Comparison of ENCODE assay signal across 1 cellular context in the genomic region with DNA sequence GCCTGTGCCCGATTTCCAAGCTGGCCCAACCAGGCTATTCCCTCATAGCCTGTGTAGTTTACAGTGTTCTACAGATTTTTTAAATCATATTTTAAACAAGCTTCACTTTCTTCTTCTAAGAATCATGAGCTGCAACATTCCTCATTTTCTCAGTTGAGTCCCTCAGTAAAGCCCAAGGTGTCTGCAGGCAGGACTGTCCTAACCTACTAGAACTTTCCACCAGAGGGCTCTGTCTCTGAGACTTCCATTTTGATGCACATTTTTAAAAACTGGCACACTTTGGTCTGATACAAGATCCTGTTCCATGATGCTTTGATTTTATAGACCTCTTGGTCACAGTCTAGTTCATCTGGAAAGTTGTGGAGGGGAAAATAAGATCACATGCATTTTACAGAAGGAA.
TF ChIP-seq lines count a peak whose summit lies in the region.

No MANE protein-coding gene starts in this region.

TF ChIP-seq in GM23338, 12 proteins besides CTCF, POLR2A, EP300 and RAD21 (continued from another document):
- TF ChIP-seq, protein P1, sequence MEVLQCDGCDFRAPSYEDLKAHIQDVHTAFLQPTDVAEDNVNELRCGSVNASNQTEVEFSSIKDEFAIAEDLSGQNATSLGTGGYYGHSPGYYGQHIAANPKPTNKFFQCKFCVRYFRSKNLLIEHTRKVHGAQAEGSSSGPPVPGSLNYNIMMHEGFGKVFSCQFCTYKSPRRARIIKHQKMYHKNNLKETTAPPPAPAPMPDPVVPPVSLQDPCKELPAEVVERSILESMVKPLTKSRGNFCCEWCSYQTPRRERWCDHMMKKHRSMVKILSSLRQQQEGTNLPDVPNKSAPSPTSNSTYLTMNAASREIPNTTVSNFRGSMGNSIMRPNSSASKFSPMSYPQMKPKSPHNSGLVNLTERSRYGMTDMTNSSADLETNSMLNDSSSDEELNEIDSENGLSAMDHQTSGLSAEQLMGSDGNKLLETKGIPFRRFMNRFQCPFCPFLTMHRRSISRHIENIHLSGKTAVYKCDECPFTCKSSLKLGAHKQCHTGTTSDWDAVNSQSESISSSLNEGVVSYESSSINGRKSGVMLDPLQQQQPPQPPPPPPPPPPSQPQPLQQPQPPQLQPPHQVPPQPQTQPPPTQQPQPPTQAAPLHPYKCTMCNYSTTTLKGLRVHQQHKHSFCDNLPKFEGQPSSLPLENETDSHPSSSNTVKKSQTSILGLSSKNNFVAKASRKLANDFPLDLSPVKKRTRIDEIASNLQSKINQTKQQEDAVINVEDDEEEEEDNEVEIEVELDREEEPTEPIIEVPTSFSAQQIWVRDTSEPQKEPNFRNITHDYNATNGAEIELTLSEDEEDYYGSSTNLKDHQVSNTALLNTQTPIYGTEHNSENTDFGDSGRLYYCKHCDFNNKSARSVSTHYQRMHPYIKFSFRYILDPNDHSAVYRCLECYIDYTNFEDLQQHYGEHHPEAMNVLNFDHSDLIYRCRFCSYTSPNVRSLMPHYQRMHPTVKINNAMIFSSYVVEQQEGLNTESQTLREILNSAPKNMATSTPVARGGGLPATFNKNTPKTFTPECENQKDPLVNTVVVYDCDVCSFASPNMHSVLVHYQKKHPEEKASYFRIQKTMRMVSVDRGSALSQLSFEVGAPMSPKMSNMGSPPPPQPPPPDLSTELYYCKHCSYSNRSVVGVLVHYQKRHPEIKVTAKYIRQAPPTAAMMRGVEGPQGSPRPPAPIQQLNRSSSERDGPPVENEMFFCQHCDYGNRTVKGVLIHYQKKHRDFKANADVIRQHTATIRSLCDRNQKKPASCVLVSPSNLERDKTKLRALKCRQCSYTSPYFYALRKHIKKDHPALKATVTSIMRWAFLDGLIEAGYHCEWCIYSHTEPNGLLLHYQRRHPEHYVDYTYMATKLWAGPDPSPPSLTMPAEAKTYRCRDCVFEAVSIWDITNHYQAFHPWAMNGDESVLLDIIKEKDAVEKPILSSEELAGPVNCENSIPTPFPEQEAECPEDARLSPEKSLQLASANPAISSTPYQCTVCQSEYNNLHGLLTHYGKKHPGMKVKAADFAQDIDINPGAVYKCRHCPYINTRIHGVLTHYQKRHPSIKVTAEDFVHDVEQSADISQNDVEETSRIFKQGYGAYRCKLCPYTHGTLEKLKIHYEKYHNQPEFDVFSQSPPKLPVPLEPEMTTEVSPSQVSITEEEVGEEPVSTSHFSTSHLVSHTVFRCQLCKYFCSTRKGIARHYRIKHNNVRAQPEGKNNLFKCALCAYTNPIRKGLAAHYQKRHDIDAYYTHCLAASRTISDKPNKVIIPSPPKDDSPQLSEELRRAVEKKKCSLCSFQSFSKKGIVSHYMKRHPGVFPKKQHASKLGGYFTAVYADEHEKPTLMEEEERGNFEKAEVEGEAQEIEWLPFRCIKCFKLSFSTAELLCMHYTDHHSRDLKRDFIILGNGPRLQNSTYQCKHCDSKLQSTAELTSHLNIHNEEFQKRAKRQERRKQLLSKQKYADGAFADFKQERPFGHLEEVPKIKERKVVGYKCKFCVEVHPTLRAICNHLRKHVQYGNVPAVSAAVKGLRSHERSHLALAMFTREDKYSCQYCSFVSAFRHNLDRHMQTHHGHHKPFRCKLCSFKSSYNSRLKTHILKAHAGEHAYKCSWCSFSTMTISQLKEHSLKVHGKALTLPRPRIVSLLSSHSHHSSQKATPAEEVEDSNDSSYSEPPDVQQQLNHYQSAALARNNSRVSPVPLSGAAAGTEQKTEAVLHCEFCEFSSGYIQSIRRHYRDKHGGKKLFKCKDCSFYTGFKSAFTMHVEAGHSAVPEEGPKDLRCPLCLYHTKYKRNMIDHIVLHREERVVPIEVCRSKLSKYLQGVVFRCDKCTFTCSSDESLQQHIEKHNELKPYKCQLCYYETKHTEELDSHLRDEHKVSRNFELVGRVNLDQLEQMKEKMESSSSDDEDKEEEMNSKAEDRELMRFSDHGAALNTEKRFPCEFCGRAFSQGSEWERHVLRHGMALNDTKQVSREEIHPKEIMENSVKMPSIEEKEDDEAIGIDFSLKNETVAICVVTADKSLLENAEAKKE (CRISPR knock-in tag; IDR thresholded peaks at IDR 0.05) = no peak
- TF ChIP-seq, protein P2, sequence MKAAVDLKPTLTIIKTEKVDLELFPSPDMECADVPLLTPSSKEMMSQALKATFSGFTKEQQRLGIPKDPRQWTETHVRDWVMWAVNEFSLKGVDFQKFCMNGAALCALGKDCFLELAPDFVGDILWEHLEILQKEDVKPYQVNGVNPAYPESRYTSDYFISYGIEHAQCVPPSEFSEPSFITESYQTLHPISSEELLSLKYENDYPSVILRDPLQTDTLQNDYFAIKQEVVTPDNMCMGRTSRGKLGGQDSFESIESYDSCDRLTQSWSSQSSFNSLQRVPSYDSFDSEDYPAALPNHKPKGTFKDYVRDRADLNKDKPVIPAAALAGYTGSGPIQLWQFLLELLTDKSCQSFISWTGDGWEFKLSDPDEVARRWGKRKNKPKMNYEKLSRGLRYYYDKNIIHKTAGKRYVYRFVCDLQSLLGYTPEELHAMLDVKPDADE (IDR thresholded peaks at IDR 0.05) = no peak
- TF ChIP-seq STAT1 (IDR thresholded peaks at IDR 0.05; ENCODE audit: unreplicated experiment) (no peak), POLR2AphosphoS5 (IDR thresholded peaks at IDR 0.05; ENCODE audit: low read depth) (no peak), JUNB (IDR thresholded peaks at IDR 0.05; ENCODE audit: unreplicated experiment) (no peak), ZNF114 (CRISPR knock-in tag; IDR thresholded peaks at IDR 0.05) (no peak), EZH2 (IDR thresholded peaks at IDR 0.05; ENCODE audit: low read depth, unreplicated experiment) (no peak)
- TF ChIP-seq, protein P3, sequence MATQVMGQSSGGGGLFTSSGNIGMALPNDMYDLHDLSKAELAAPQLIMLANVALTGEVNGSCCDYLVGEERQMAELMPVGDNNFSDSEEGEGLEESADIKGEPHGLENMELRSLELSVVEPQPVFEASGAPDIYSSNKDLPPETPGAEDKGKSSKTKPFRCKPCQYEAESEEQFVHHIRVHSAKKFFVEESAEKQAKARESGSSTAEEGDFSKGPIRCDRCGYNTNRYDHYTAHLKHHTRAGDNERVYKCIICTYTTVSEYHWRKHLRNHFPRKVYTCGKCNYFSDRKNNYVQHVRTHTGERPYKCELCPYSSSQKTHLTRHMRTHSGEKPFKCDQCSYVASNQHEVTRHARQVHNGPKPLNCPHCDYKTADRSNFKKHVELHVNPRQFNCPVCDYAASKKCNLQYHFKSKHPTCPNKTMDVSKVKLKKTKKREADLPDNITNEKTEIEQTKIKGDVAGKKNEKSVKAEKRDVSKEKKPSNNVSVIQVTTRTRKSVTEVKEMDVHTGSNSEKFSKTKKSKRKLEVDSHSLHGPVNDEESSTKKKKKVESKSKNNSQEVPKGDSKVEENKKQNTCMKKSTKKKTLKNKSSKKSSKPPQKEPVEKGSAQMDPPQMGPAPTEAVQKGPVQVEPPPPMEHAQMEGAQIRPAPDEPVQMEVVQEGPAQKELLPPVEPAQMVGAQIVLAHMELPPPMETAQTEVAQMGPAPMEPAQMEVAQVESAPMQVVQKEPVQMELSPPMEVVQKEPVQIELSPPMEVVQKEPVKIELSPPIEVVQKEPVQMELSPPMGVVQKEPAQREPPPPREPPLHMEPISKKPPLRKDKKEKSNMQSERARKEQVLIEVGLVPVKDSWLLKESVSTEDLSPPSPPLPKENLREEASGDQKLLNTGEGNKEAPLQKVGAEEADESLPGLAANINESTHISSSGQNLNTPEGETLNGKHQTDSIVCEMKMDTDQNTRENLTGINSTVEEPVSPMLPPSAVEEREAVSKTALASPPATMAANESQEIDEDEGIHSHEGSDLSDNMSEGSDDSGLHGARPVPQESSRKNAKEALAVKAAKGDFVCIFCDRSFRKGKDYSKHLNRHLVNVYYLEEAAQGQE (IDR thresholded peaks at IDR 0.05; ENCODE audit: unreplicated experiment) = no peak
